Comparison of ENCODE assay signal across 1 cellular context in the genomic region with DNA sequence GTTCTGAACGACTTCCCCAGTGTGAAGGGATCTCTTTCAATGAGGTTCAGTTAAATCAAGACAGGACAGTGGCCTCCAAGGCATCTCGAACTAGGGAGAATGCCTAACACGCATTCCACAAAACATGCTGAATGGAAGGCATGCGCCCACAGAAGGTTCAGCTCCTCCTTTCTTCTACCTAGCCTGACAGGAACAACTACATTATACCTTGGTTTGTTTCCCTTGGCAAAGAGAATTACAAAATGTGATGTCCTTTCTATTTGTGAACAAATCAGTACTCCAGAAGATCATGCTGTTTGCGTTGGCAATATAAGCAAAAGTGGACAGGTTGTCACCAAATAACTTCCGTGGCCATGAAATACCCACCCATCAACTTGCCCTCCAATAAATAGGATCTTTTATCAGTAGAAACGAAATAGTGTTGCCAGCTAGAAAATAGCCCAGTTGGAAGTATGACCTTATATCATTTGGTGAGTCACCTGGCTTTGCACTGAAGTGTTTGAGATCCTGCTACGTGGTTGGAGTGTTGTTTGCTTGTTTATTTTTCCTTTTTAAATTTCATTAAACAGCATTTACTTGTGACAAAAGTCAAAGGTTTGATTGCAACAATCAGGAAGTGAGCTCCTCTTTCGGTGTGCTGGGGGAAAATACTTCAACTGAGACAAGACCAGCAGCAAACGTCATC.
TF ChIP-seq lines count a peak whose summit lies in the region.

No MANE protein-coding gene starts in this region.

TF ChIP-seq in IMR-90, 13 proteins besides CTCF, POLR2A, EP300 and RAD21 (continued from another document):
- TF ChIP-seq USF2 (IDR thresholded peaks at IDR 0.05; ENCODE audit: low read depth, low read length) (no peak), CEBPB (IDR thresholded peaks at IDR 0.05; ENCODE audit: low read depth, low read length) (no peak), ELK1 (IDR thresholded peaks at IDR 0.05; ENCODE audit: borderline replicate concordance, low read depth, low read length) (no peak)
